In the genomic region with DNA sequence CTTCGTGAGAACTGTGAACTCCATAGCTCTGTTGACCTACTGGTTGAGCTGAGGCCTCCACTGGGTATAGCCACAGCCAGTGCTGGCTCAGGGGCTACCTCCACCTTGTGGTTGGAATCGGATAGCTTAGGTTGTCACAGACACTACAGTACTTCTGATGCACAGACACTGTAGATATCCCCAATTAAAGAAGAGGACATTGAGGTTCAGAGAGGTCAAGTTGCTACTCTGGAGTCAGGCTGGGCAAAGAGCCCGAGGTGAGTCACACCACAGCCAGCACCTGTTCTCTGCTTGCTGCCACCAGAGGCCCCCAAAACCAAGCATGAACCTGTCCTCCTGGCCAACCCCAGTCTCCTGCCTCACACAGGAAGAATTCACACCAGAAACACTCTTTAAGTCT, we compare ENCODE assay signal across 1 cellular context.
TF ChIP-seq lines count a peak whose summit lies in the region.

No MANE protein-coding gene starts in this region.

TF ChIP-seq in IMR-90, 13 proteins besides CTCF, POLR2A, EP300 and RAD21:
- TF ChIP-seq MAFK (IDR thresholded peaks at IDR 0.05; ENCODE audit: low read depth, low read length) = no peak
- no peak for TF ChIP-seq RFX5 (IDR thresholded peaks at IDR 0.05; ENCODE audit: low read depth, low read length)
TF ChIP-seq in IMR-90: peak in this region for 0.
